ENCODE assay signal across 9 cellular contexts in genomic region chr1:185154912-185155513, GRCh38. TPM values are rescaled to one million over a fixed set of nuclear protein-coding genes. Genes with fewer than 3 reads are reported as not detected.
DNase-seq lines count a peak whose midpoint lies in the region; ATAC-seq, FAIRE-seq and TF ChIP-seq lines count a peak whose summit lies in the region.
"Had no signal": no experiment of that assay in that cellular context is flagged by ENCODE, and none has a peak within 500 bp of the region (broad histone marks: within the 10 kb centered on the region; RNA-seq: fewer than 3 reads in every experiment).

No MANE protein-coding gene starts in this region.

- H3K27ac ChIP-seq in VCaP (peak overlapping the region; percentile 94), foreskin keratinocyte (peak overlapping the region; percentile 85), subcutaneous abdominal adipose tissue (ENCODE audit: low read depth, low read length) (peak overlapping the region; percentile 98)
- H3K27ac ChIP-seq: C4-2B had no signal

- no peaks in the 10 kb centered on the region for H3K27me3 Mint-ChIP-seq in activated CD4-positive, alpha-beta T cell treated with anti-CD3 and anti-CD28 coated beads, Interleukin-2, amount 10 ng/mL, durations not matched to agents 24 days and 14 days

- peak overlapping the region; percentile 60 to 97 (median 82) for H3K9ac ChIP-seq in subcutaneous abdominal adipose tissue (ENCODE audit: low read length in 5 of 5)

- no peaks in the 10 kb centered on the region for H3K27me3 ChIP-seq in foreskin keratinocyte
- H3K27me3 ChIP-seq in subcutaneous abdominal adipose tissue (ENCODE audit: control insufficient read depth in 5 of 5, insufficient read depth in 4 of 5, low read length in 5 of 5), result no peaks in the 10 kb centered on the region

- H3K9me3 ChIP-seq in subcutaneous abdominal adipose tissue (ENCODE audit: control insufficient read depth in 5 of 5, low read length in 5 of 5), result no peaks in the 10 kb centered on the region

- ATAC-seq in foreskin keratinocyte (no peak), GM18502 (IDR thresholded peaks at IDR 0.05; ENCODE audit: poor library complexity, unreplicated experiment) (no peak), GM21367 (IDR thresholded peaks at IDR 0.05; ENCODE audit: unreplicated experiment) (no peak)

- no peak overlapping the region for H3K27ac Mint-ChIP-seq in activated CD4-positive, alpha-beta T cell treated with anti-CD3 and anti-CD28 coated beads, Interleukin-2, amount 10 ng/mL, durations not matched to agents 24 days and 14 days

- peaks cover 46% of the 10 kb centered on the region for H3K4me1 Mint-ChIP-seq in activated CD4-positive, alpha-beta T cell treated with anti-CD3 and anti-CD28 coated beads, Interleukin-2, amount 10 ng/mL, durations not matched to agents 24 days and 14 days

- TF ChIP-seq CTCF in VCaP (conservative IDR thresholded peaks at IDR 0.05) (no peak), foreskin keratinocyte (conservative IDR thresholded peaks at IDR 0.05) (no peak)

- FAIRE-seq in RCC 7860 (lab: Jason Lieb, UNC), result no peak

- peak overlapping the region in 1 of 5 donors; percentile 86 for H3K4me3 ChIP-seq in subcutaneous abdominal adipose tissue (ENCODE audit: low read depth in 1 of 5, low read length in 5 of 5)

- peaks cover 3 to 13% (median 7%) of the 10 kb centered on the region in 5 donors for H3K36me3 ChIP-seq in subcutaneous abdominal adipose tissue (ENCODE audit: control insufficient read depth in 5 of 5, insufficient read depth in 5 of 5, low read length in 5 of 5)

- peaks cover 15% of the 10 kb centered on the region for H3K4me1 ChIP-seq in foreskin keratinocyte
- peaks cover 0 to 40% (median 35%) of the 10 kb centered on the region in 5 donors for H3K4me1 ChIP-seq in subcutaneous abdominal adipose tissue (ENCODE audit: control insufficient read depth in 5 of 5, insufficient read depth in 5 of 5, low read length in 5 of 5)

- peak overlapping the region; percentile 98 for H3K4me3 Mint-ChIP-seq in activated CD4-positive, alpha-beta T cell treated with anti-CD3 and anti-CD28 coated beads, Interleukin-2, amount 10 ng/mL, durations not matched to agents 24 days and 14 days

- intact Hi-C loops in activated CD4-positive, alpha-beta T cell treated with anti-CD3 and anti-CD28 coated beads, Interleukin-2, amount 10 ng/mL, durations not matched to agents 24 days and 14 days (cut with micrococcal nuclease), result loop anchor here (5.0 to 10.0 kb wide), 2 partner anchors 280 to 517 kb away; no protein-coding TSS in a partner anchor

- DNase-seq in activated CD4-positive, alpha-beta T cell treated with anti-CD3 and anti-CD28 coated beads, Interleukin-2, amount 10 ng/mL, durations not matched to agents 24 days and 14 days, result no peak
- no peak for DNase-seq in activated CD4-positive, alpha-beta T cell treated with anti-CD3 and anti-CD28 coated beads, Interleukin-2, amount 50 U/mL, for 4 hours
- DNase-seq in foreskin keratinocyte (no peak), RCC 7860 (ENCODE audit: low spot score) (no peak)

- no peaks in the 10 kb centered on the region for H3K9me3 Mint-ChIP-seq in activated CD4-positive, alpha-beta T cell treated with anti-CD3 and anti-CD28 coated beads, Interleukin-2, amount 10 ng/mL, durations not matched to agents 24 days and 14 days

- peaks cover 19% of the 10 kb centered on the region for H3K36me3 Mint-ChIP-seq in activated CD4-positive, alpha-beta T cell treated with anti-CD3 and anti-CD28 coated beads, Interleukin-2, amount 10 ng/mL, durations not matched to agents 24 days and 14 days (ENCODE audit: low read depth)

RNA-seq across cellular contexts. Expression of gene TRMT1L, which starts 1.7 kb away (rescaled TPM):
- 22.4 and 26.0 TPM in 2 replicates for total RNA-seq in activated CD4-positive, alpha-beta T cell treated with anti-CD3 and anti-CD28 coated beads, Interleukin-2, amount 10 ng/mL, durations not matched to agents 24 days and 14 days
- 15.8 and 16.7 TPM in 2 replicates for total RNA-seq in foreskin keratinocyte
- 4.5 and 6.2 TPM in 2 replicates for polyA plus RNA-seq in foreskin keratinocyte

RNA-seq across cellular contexts. Expression of gene SWT1, which starts 2.0 kb away (rescaled TPM):
- total RNA-seq in activated CD4-positive, alpha-beta T cell treated with anti-CD3 and anti-CD28 coated beads, Interleukin-2, amount 10 ng/mL, durations not matched to agents 24 days and 14 days, result 1.4 and 1.8 TPM in 2 replicates
- 2.0 and 2.4 TPM in 2 replicates for total RNA-seq in foreskin keratinocyte
- 0.72 and 0.82 TPM in 2 replicates for polyA plus RNA-seq in foreskin keratinocyte
